ENCODE assay signal across 12 cellular contexts in genomic region chr2:84257871-84258270, GRCh38.
DNase-seq lines count a peak whose midpoint lies in the region; TF ChIP-seq lines count a peak whose summit lies in the region.
"Had no signal": no experiment of that assay in that cellular context is flagged by ENCODE, and none has a peak within 500 bp of the region (broad histone marks: within the 10 kb centered on the region; RNA-seq: fewer than 3 reads in every experiment).

No MANE protein-coding gene starts in this region.

- no peak for TF ChIP-seq EP300 in esophagus muscularis mucosa (IDR thresholded peaks at IDR 0.05)

- in situ Hi-C loops in mammary epithelial cell (cut with MboI; ENCODE audit: low sequenced_read_pairs in 2 of 2), result no loop called here

- no peaks in the 10 kb centered on the region for H3K36me3 ChIP-seq in mammary epithelial cell (ENCODE audit: insufficient read depth, low read length)
- no peaks in the 10 kb centered on the region for H3K36me3 ChIP-seq in esophagus muscularis mucosa
- H3K36me3 ChIP-seq: BLaER1 had no signal

- CTCF ChIA-PET in mammary epithelial cell (lab: Charles Lee; ENCODE audit: low non-redundant PET), result interaction anchor here (0.5 to 1.3 kb wide), 2 partner anchors 235 to 461 kb away, joined by 3 to 4 read pairs; no protein-coding TSS in a partner anchor
- CTCF ChIA-PET in activated naive CD4-positive, alpha-beta T cell treated with anti-CD3 and anti-CD28 coated beads for 36 hours (lab: Charles Lee), result interaction anchor here (0.7 kb wide), 1 partner anchor 94 kb away, joined by 3 read pairs; no protein-coding TSS in a partner anchor

- H3K27me3 ChIP-seq in mammary epithelial cell (ENCODE audit: insufficient read depth, low read length) (peaks cover under 1% of the 10 kb centered on the region), esophagus muscularis mucosa (no peaks in the 10 kb centered on the region)
- H3K27me3 ChIP-seq: BLaER1 had no signal

- H3K79me2 ChIP-seq in mammary epithelial cell (ENCODE audit: insufficient read depth, low read length), result no peaks in the 10 kb centered on the region

- H3K4me3 Mint-ChIP-seq in nephron, result no peak overlapping the region
- no peak overlapping the region for H3K4me3 Mint-ChIP-seq in activated naive CD4-positive, alpha-beta T cell treated with anti-CD3 and anti-CD28 coated beads for 36 hours
- H3K4me3 Mint-ChIP-seq in T-helper 2 cell treated with Interferon-gamma antibody and Interleukin-4, amounts not matched to agents 5 μg/mL and 100 μg/mL, for 36 hours, result no peak overlapping the region
- H3K4me3 Mint-ChIP-seq: stimulated activated naive CD8-positive, alpha-beta T cell treated with anti-CD3 and anti-CD28 coated beads, Interleukin-15, Interleukin-2, amounts not matched to agents 100 ng/mL and 50 ng/mL, for 24 hours had no signal

- no peak overlapping the region for H3K4me2 ChIP-seq in mammary epithelial cell (ENCODE audit: insufficient read depth, low read depth, low read length)
- H3K4me2 ChIP-seq: BLaER1 had no signal

- no peaks in the 10 kb centered on the region for H3K4me1 Mint-ChIP-seq in nephron
- no peaks in the 10 kb centered on the region for H3K4me1 Mint-ChIP-seq in activated naive CD4-positive, alpha-beta T cell treated with anti-CD3 and anti-CD28 coated beads for 36 hours (ENCODE audit: low read depth)
- no peaks in the 10 kb centered on the region for H3K4me1 Mint-ChIP-seq in T-helper 2 cell treated with Interferon-gamma antibody and Interleukin-4, amounts not matched to agents 5 μg/mL and 100 μg/mL, for 36 hours (ENCODE audit: low read depth)

- no peak overlapping the region for H3K27ac Mint-ChIP-seq in nephron
- H3K27ac Mint-ChIP-seq in activated naive CD4-positive, alpha-beta T cell treated with anti-CD3 and anti-CD28 coated beads for 36 hours, result no peak overlapping the region
- no peak overlapping the region for H3K27ac Mint-ChIP-seq in T-helper 2 cell treated with Interferon-gamma antibody and Interleukin-4, amounts not matched to agents 5 μg/mL and 100 μg/mL, for 36 hours
- H3K27ac Mint-ChIP-seq: stimulated activated naive CD8-positive, alpha-beta T cell treated with anti-CD3 and anti-CD28 coated beads, Interleukin-15, Interleukin-2, amounts not matched to agents 100 ng/mL and 50 ng/mL, for 24 hours had no signal

- H3K27me3 Mint-ChIP-seq in nephron (ENCODE audit: low read depth), result peaks cover 4% of the 10 kb centered on the region
- peaks cover 14% of the 10 kb centered on the region for H3K27me3 Mint-ChIP-seq in activated naive CD4-positive, alpha-beta T cell treated with anti-CD3 and anti-CD28 coated beads for 36 hours (ENCODE audit: low read depth)
- H3K27me3 Mint-ChIP-seq in T-helper 2 cell treated with Interferon-gamma antibody and Interleukin-4, amounts not matched to agents 5 μg/mL and 100 μg/mL, for 36 hours (ENCODE audit: low read depth), result peaks cover 2% of the 10 kb centered on the region

- H3K9me3 Mint-ChIP-seq in nephron, result peaks cover 16% of the 10 kb centered on the region
- peaks cover 5% of the 10 kb centered on the region for H3K9me3 Mint-ChIP-seq in activated naive CD4-positive, alpha-beta T cell treated with anti-CD3 and anti-CD28 coated beads for 36 hours
- no peaks in the 10 kb centered on the region for H3K9me3 Mint-ChIP-seq in T-helper 2 cell treated with Interferon-gamma antibody and Interleukin-4, amounts not matched to agents 5 μg/mL and 100 μg/mL, for 36 hours
- H3K9me3 Mint-ChIP-seq: stimulated activated naive CD8-positive, alpha-beta T cell treated with anti-CD3 and anti-CD28 coated beads, Interleukin-15, Interleukin-2, amounts not matched to agents 100 ng/mL and 50 ng/mL, for 24 hours had no signal

- H3K9ac ChIP-seq in mammary epithelial cell (ENCODE audit: insufficient read depth, low read length), result no peak overlapping the region
- H3K9ac ChIP-seq: BLaER1 had no signal

- BruUV-seq in mammary epithelial cell (replicated peaks; lab: Mats Ljungman, UMichigan), result no TSS peak

- H3K27ac ChIP-seq in mammary epithelial cell (ENCODE audit: insufficient read depth, low read depth, low read length) (no peak overlapping the region), esophagus muscularis mucosa (replicated peaks in 1 of 4) (no peak overlapping the region)
- H3K27ac ChIP-seq: BLaER1 had no signal

- dilution Hi-C loops in mammary epithelial cell (cut with HindIII; ENCODE audit: low sequenced_read_pairs), result no loop called here

- no peak overlapping the region for H3K4me3 ChIP-seq in mammary epithelial cell (replicated peaks in 1 of 3; ENCODE audit: insufficient read depth in 1 of 3, low read depth in 2 of 3, low read length in 3 of 3)
- no peak overlapping the region for H3K4me3 ChIP-seq in esophagus muscularis mucosa
- H3K4me3 ChIP-seq: BLaER1 had no signal

- peak; percentile 24 for DNase-seq in ELF-1 (ENCODE audit: low read depth, low spot score)
- peak; percentile 2 for DNase-seq in NCI-H1092 (lab: John Stamatoyannopoulos, UW)
- DNase-seq in mammary epithelial cell, result peak; percentile 28
- no peak for DNase-seq in activated naive CD4-positive, alpha-beta T cell treated with anti-CD3 and anti-CD28 coated beads for 36 hours
- no peak for DNase-seq in SIG-M5 treated with dmso at 0.1 percent for 504 hours (lab: John Stamatoyannopoulos, UW; ENCODE audit: unreplicated experiment)
- DNase-seq in esophagus muscularis mucosa (ENCODE audit: extremely low spot score), result no peak
- DNase-seq in T-helper 2 cell treated with Interferon-gamma antibody and Interleukin-4, amounts not matched to agents 5 μg/mL and 100 μg/mL, for 36 hours (ENCODE audit: low spot score), result no peak
- DNase-seq: right cardiac atrium, SHP77 had no signal

- intact Hi-C loops in mammary epithelial cell (cut with micrococcal nuclease), result loop anchor here (2.0 to 5.0 kb wide), 3 partner anchors 45 to 235 kb away; no protein-coding TSS in a partner anchor
- intact Hi-C loops in activated naive CD4-positive, alpha-beta T cell treated with anti-CD3 and anti-CD28 coated beads for 36 hours (cut with micrococcal nuclease), result no loop called here
- intact Hi-C loops in esophagus muscularis mucosa (cut with DNase I), result no loop called here

- no peak for TF ChIP-seq POLR2A in esophagus muscularis mucosa (IDR thresholded peaks at IDR 0.05; ENCODE audit: low read depth)

- no peaks in the 10 kb centered on the region for H4K20me1 ChIP-seq in mammary epithelial cell (ENCODE audit: insufficient read depth, low read length)
- H4K20me1 ChIP-seq: BLaER1 had no signal

- no peaks in the 10 kb centered on the region for H3K9me3 ChIP-seq in mammary epithelial cell (replicated peaks; ENCODE audit: insufficient read depth, low read length)
- peaks cover 0 to 11% (median 3%) of the 10 kb centered on the region in 4 donors for H3K9me3 ChIP-seq in esophagus muscularis mucosa

- H3K36me3 Mint-ChIP-seq in nephron (ENCODE audit: low read depth), result no peaks in the 10 kb centered on the region
- no peaks in the 10 kb centered on the region for H3K36me3 Mint-ChIP-seq in activated naive CD4-positive, alpha-beta T cell treated with anti-CD3 and anti-CD28 coated beads for 36 hours (ENCODE audit: low read depth)
- no peaks in the 10 kb centered on the region for H3K36me3 Mint-ChIP-seq in T-helper 2 cell treated with Interferon-gamma antibody and Interleukin-4, amounts not matched to agents 5 μg/mL and 100 μg/mL, for 36 hours (ENCODE audit: low read depth)

- H2AFZ ChIP-seq in mammary epithelial cell (ENCODE audit: low read depth, low read length), result no peak overlapping the region

- H3K4me1 ChIP-seq in mammary epithelial cell (ENCODE audit: insufficient read depth, low read length) (no peaks in the 10 kb centered on the region), esophagus muscularis mucosa (no peaks in the 10 kb centered on the region)
- H3K4me1 ChIP-seq: BLaER1 had no signal

- TF ChIP-seq CTCF in mammary epithelial cell (conservative IDR thresholded peaks at IDR 0.05 in 1 of 2, IDR thresholded peaks at IDR 0.05 in 1 of 2; ENCODE audit: extremely low read depth in 1 of 2, insufficient read depth in 1 of 2, low read depth in 1 of 2, low read length in 2 of 2) (peak; percentile 31 to 58), nephron (IDR thresholded peaks at IDR 0.05; ENCODE audit: unreplicated experiment in 3 of 3) (peak; percentile 42 to 55 (median 53)), esophagus muscularis mucosa (IDR thresholded peaks at IDR 0.05) (no peak)

Comparison
In these comparisons a context has a peak if more than half of its experiments do, and no peak if none do; other contexts are left out.
1. DNase-seq: peak in ELF-1 (single experiment), NCI-H1092 (single experiment) and mammary epithelial cell (single experiment); none in activated naive CD4-positive, alpha-beta T cell treated with anti-CD3 and anti-CD28 coated beads for 36 hours (single experiment), SIG-M5 treated with dmso at 0.1 percent for 504 hours (single experiment), esophagus muscularis mucosa (single experiment) and T-helper 2 cell treated with Interferon-gamma antibody and Interleukin-4, amounts not matched to agents 5 μg/mL and 100 μg/mL, for 36 hours (single experiment).
2. CTCF ChIP-seq: peak in mammary epithelial cell (2 of 2) and nephron (3 of 3); none in esophagus muscularis mucosa (0 of 3).